20 cellular contexts compared by ENCODE assay signal in genomic region chr5:65802080-65802479, GRCh38.
"Had no signal": no experiment of that assay in that cellular context is flagged by ENCODE, and none has a peak within 500 bp of the region (broad histone marks: within the 10 kb centered on the region; RNA-seq: fewer than 3 reads in every experiment).

No MANE protein-coding gene starts in this region.

- H3K27me3 ChIP-seq: body of pancreas, esophagus squamous epithelium, foreskin keratinocyte, heart right ventricle, left lung, right lobe of liver, thyroid gland had no signal

- ATAC-seq: body of pancreas; left lung; natural killer cell; right lobe of liver; stimulated activated naive CD8-positive, alpha-beta T cell treated with anti-CD3 and anti-CD28 coated beads, Interleukin-15, amount 100 ng/mL, for 72 hours had no signal

- DNase-seq: activated CD4-positive, alpha-beta T cell treated with anti-CD3 and anti-CD28 coated beads, Interleukin-2, amount 50 U/mL, for 48 hours; activated CD4-positive, CD25-positive, alpha-beta regulatory T cell treated with anti-CD3 and anti-CD28 coated beads, Interleukin-2, amount 50 U/mL, for 72 hours; activated naive CD4-positive, alpha-beta T cell; body of pancreas; cerebellar nuclear complex; esophagus squamous epithelium; heart right ventricle; islet precursor cell; left lung; natural killer cell; right lobe of liver; SIG-M5; stimulated activated CD4-positive, alpha-beta T cell treated with anti-CD3 and anti-CD28 coated beads, Interleukin-2, amount 100 ng/mL, for 48 hours; stimulated activated CD8-positive, alpha-beta memory T cell treated with anti-CD3 and anti-CD28 coated beads, Interleukin-4, amount 100 ng/mL, for 48 hours; stimulated activated naive CD8-positive, alpha-beta T cell treated with anti-CD3 and anti-CD28 coated beads, Interleukin-15, amount 100 ng/mL, for 72 hours; SW 1271; T-helper 9 cell had no signal

- H3K4me1 ChIP-seq: body of pancreas, prostate gland, right lobe of liver had no signal

- H3K9me3 Mint-ChIP-seq: natural killer cell had no signal

- H3K27ac Mint-ChIP-seq: natural killer cell had no signal

- H3K27ac ChIP-seq: body of pancreas, esophagus squamous epithelium, prostate gland, right lobe of liver, thyroid gland had no signal

- H3K4me3 Mint-ChIP-seq: natural killer cell had no signal

- H3K36me3 ChIP-seq: left lung, prostate gland, right lobe of liver, thyroid gland had no signal

- H3K36me3 Mint-ChIP-seq: natural killer cell had no signal

- H3K9me3 ChIP-seq: body of pancreas, esophagus squamous epithelium, heart right ventricle, left lung, prostate gland, right lobe of liver, thyroid gland had no signal

- H3K4me3 ChIP-seq: body of pancreas, esophagus squamous epithelium, heart right ventricle, left lung, prostate gland, right lobe of liver, thyroid gland had no signal

- H3K27me3 Mint-ChIP-seq: stimulated activated naive CD8-positive, alpha-beta T cell treated with anti-CD3 and anti-CD28 coated beads, Interleukin-15, amount 100 ng/mL, for 72 hours had no signal
